1 cellular context compared by ENCODE assay signal in genomic region chr18:24726727-24727539, GRCh38.
TF ChIP-seq lines count a peak whose summit lies in the region.

No MANE protein-coding gene starts in this region.

TF ChIP-seq in K562, 482 proteins besides CTCF, POLR2A, EP300 and RAD21 (continued from another document):
- TF ChIP-seq CEBPG (CRISPR knock-in tag; IDR thresholded peaks at IDR 0.05) (no peak), CEBPG (tag; conservative IDR thresholded peaks at IDR 0.05 in 1 of 2, IDR thresholded peaks at IDR 0.05 in 1 of 2) (no peak), TFE3 (CRISPR knock-in tag; IDR thresholded peaks at IDR 0.05) (0 out of 2 replicates have a peak, but pooled peaks have one; percentile 16), POLR2H (tag; IDR thresholded peaks at IDR 0.05; ENCODE audit: low read depth) (no peak), TCF7L2 (IDR thresholded peaks at IDR 0.05; ENCODE audit: low read depth, low read length) (no peak), PATZ1 (CRISPR knock-in tag; IDR thresholded peaks at IDR 0.05; ENCODE audit: borderline replicate concordance) (no peak), MCM5 (IDR thresholded peaks at IDR 0.05; ENCODE audit: low read depth) (no peak), TEAD2 (tag; IDR thresholded peaks at IDR 0.05) (no peak), PHF8 (IDR thresholded peaks at IDR 0.05; ENCODE audit: borderline replicate concordance, low read length) (no peak), SMC3 (conservative IDR thresholded peaks at IDR 0.05; ENCODE audit: insufficient read depth, low read depth, low read length) (peak; percentile 66), ZFP1 (CRISPR knock-in tag; IDR thresholded peaks at IDR 0.05) (no peak), RBM25 (IDR thresholded peaks at IDR 0.05; ENCODE audit: low read depth, low read length, severe bottlenecking) (no peak), RCOR1 (IDR thresholded peaks at IDR 0.05; ENCODE audit: borderline replicate concordance in 1 of 2, low read depth in 2 of 2, low read length in 2 of 2) (no peak), ID3 (CRISPR knock-in tag; IDR thresholded peaks at IDR 0.05) (no peak), ID3 (tag; IDR thresholded peaks at IDR 0.05) (no peak), MBD2 (IDR thresholded peaks at IDR 0.05; ENCODE audit: borderline replicate concordance, low read depth) (no peak), FOXP1 (CRISPR knock-in tag; IDR thresholded peaks at IDR 0.05) (no peak), ZNF766 (CRISPR knock-in tag; conservative IDR thresholded peaks at IDR 0.05) (no peak)
- TF ChIP-seq, protein P1, sequence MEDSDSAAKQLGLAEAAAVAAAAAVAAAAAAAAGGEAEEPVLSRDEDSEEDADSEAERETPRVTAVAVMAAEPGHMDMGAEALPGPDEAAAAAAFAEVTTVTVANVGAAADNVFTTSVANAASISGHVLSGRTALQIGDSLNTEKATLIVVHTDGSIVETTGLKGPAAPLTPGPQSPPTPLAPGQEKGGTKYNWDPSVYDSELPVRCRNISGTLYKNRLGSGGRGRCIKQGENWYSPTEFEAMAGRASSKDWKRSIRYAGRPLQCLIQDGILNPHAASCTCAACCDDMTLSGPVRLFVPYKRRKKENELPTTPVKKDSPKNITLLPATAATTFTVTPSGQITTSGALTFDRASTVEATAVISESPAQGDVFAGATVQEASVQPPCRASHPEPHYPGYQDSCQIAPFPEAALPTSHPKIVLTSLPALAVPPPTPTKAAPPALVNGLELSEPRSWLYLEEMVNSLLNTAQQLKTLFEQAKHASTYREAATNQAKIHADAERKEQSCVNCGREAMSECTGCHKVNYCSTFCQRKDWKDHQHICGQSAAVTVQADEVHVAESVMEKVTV (CRISPR knock-in tag; IDR thresholded peaks at IDR 0.05), result 0 out of 2 replicates have a peak, but pooled peaks have one; percentile 10
